8 cellular contexts compared by ENCODE assay signal in the genomic region with DNA sequence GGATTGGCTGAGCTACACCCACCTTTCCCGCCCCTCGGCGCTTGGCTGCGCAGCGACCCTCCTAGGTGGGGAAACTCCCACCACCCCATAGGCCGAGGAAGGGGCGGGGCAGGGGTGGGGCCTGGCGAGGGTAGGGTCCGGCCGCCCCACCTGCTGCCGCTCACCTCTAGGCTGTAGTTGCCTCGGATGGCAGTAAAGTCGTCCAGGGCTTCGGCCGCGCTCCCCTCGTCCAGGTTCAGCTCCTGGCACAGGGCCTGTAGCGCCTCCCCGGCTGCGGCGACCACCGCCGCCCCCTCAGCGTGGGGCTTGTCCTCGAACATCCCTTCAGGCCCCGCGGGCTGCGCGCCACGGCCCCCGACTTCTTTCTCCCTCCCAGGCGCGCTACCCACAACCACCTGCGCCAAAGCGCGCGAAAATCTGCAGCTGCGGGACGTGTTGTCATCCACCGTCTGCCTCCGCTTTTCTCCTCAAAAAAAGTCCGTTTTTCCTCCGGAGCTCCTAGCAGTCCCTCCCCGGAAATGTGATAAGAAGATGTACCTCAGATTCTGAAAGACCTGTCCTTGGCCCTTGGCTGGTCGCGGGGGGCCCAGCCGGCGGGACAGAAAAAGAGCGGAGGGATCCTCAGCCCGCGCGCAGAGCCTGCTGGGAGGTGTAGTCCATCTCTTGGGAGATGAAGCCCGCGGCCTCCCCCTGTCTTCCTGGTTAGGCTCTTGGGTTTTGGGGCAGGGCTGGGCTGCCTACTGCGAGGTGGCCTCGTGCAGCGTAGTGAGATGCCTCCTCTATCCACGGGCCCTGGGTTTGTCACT. TPM values are rescaled to one million over a fixed set of nuclear protein-coding genes. Genes with fewer than 3 reads are reported as not detected.
DNase-seq lines count a peak whose midpoint lies in the region; ATAC-seq and TF ChIP-seq lines count a peak whose summit lies in the region.

A gene with protein sequence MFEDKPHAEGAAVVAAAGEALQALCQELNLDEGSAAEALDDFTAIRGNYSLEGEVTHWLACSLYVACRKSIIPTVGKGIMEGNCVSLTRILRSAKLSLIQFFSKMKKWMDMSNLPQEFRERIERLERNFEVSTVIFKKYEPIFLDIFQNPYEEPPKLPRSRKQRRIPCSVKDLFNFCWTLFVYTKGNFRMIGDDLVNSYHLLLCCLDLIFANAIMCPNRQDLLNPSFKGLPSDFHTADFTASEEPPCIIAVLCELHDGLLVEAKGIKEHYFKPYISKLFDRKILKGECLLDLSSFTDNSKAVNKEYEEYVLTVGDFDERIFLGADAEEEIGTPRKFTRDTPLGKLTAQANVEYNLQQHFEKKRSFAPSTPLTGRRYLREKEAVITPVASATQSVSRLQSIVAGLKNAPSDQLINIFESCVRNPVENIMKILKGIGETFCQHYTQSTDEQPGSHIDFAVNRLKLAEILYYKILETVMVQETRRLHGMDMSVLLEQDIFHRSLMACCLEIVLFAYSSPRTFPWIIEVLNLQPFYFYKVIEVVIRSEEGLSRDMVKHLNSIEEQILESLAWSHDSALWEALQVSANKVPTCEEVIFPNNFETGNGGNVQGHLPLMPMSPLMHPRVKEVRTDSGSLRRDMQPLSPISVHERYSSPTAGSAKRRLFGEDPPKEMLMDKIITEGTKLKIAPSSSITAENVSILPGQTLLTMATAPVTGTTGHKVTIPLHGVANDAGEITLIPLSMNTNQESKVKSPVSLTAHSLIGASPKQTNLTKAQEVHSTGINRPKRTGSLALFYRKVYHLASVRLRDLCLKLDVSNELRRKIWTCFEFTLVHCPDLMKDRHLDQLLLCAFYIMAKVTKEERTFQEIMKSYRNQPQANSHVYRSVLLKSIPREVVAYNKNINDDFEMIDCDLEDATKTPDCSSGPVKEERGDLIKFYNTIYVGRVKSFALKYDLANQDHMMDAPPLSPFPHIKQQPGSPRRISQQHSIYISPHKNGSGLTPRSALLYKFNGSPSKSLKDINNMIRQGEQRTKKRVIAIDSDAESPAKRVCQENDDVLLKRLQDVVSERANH (minus strand): TSS at position 389 of the 806 bp plus-strand sequence. CDS start 69 bp downstream, at position 320.

- peak within 1 kb of the TSS; percentile 81 for H3K56ac ChIP-seq in IMR-90 (ENCODE audit: extremely low read depth, insufficient read depth, low read length)

- H3K23ac ChIP-seq in IMR-90 (ENCODE audit: low read depth, low read length): peak within 1 kb of the TSS; percentile 17

- peak within 1 kb of the TSS; percentile 83; the same call in 1 of the 2 replicates for H2BK120ac ChIP-seq in IMR-90 (ENCODE audit: low read depth, low read length)

- H3K36me3 ChIP-seq in IMR-90 (ENCODE audit: control insufficient read depth, insufficient read depth, low read length): no peaks in the 10 kb centered on the region

- TF ChIP-seq RAD21 in IMR-90 (IDR thresholded peaks at IDR 0.05; ENCODE audit: low read length): no peak

- ATAC-seq in GM21515 (IDR thresholded peaks at IDR 0.05; ENCODE audit: unreplicated experiment) (peak; percentile 60), IMR-90 (ENCODE audit: low read depth) (peak; percentile 95)

- peak within 1 kb of the TSS; percentile 85 for H3K14ac ChIP-seq in IMR-90 (replicated peaks; ENCODE audit: low read depth, low read length)

- no peaks in the 10 kb centered on the region for H4K20me1 ChIP-seq in IMR-90 (ENCODE audit: insufficient read depth, low read length)

- H4K8ac ChIP-seq in IMR-90 (ENCODE audit: low read depth in 2 of 2, low read length in 2 of 2): peak within 1 kb of the TSS; percentile 89 to 96

- peak within 1 kb of the TSS; percentile 100 for H2AFZ ChIP-seq in IMR-90 (replicated peaks; ENCODE audit: low read length, poor library complexity)

- dilution Hi-C loops in IMR-90 (cut with HindIII; ENCODE audit: low sequenced_read_pairs, unreplicated experiment): no loop called here

- H4K5ac ChIP-seq in IMR-90 (ENCODE audit: low read depth, low read length): peak within 1 kb of the TSS; percentile 95

- POLR2A ChIA-PET in IMR-90 (lab: Charles Lee; ENCODE audit: unreplicated experiment): no interaction called here

- TF ChIP-seq CTCF in IMR-90 (conservative IDR thresholded peaks at IDR 0.05; ENCODE audit: low read depth, low read length): peak; percentile 23
- peak; percentile 18 for TF ChIP-seq CTCF in epithelial cell of proximal tubule (conservative IDR thresholded peaks at IDR 0.05; ENCODE audit: low read depth, low read length)

- peaks cover 11% of the 10 kb centered on the region for H3K9me1 ChIP-seq in IMR-90 (ENCODE audit: insufficient read depth, low read length)

- in situ Hi-C loops in Caki2 (cut with HindIII; ENCODE audit: low pct_unique_long_range_greater_than_20kb, low sequenced_read_pairs): no loop called here
- in situ Hi-C loops in IMR-90 (cut with MboI; ENCODE audit: low sequenced_read_pairs): no loop called here

- peak within 1 kb of the TSS; percentile 87 for H4K91ac ChIP-seq in IMR-90 (ENCODE audit: insufficient read depth, low read depth, low read length)

- H2AK5ac ChIP-seq in IMR-90 (ENCODE audit: low read depth, low read length): peak within 1 kb of the TSS; percentile 9

- no TSS peak for BruUV-seq in IMR-90 (replicated peaks; lab: Mats Ljungman, UMichigan)

- H2BK20ac ChIP-seq in IMR-90 (ENCODE audit: low read depth, low read length): peak within 1 kb of the TSS; percentile 12; the same call in 1 of the 2 replicates

- H3K4ac ChIP-seq in IMR-90 (ENCODE audit: low read depth, low read length): peak within 1 kb of the TSS; percentile 80

- H3K18ac ChIP-seq in IMR-90 (ENCODE audit: low read depth, low read length): peak within 1 kb of the TSS; percentile 70; the same call in 1 of the 2 replicates

- 0% methylated on average over 13 of the region's 58 CpGs; no CpG with 5 or more reads in 1 of the 2 experiments for WGBS in IMR-90 (ENCODE audit: extremely low coverage in 2 of 2, insufficient read length in 1 of 2), 2 experiments

- H3K4me3 ChIP-seq in IMR-90 (ENCODE audit: insufficient read depth, low read depth, low read length): peak within 1 kb of the TSS; percentile 89
- peak within 1 kb of the TSS; percentile 69 for H3K4me3 ChIP-seq in epithelial cell of proximal tubule (ENCODE audit: low read depth, low read length)

- peak within 1 kb of the TSS; percentile 75 for H2BK5ac ChIP-seq in IMR-90 (ENCODE audit: low read depth, low read length, poor library complexity, severe bottlenecking)

- no peaks in the 10 kb centered on the region for H3K27me3 ChIP-seq in IMR-90 (ENCODE audit: control insufficient read depth, insufficient read depth, low read length)

- no peak for TF ChIP-seq POLR2A in IMR-90 (IDR thresholded peaks at IDR 0.05; ENCODE audit: low read depth, low read length)

- H3K9ac ChIP-seq in IMR-90 (ENCODE audit: low read depth, low read length): peak within 1 kb of the TSS; percentile 81

- no peak within 1 kb of the TSS for H2BK15ac ChIP-seq in IMR-90 (ENCODE audit: low read depth, low read length)

- H3K9me3 ChIP-seq in IMR-90 (ENCODE audit: control insufficient read depth, insufficient read depth, low read length): no peaks in the 10 kb centered on the region

- peaks cover 20 to 34% of the 10 kb centered on the region in 2 experiments for H3K79me1 ChIP-seq in IMR-90 (ENCODE audit: low read depth in 1 of 2, low read length in 2 of 2)

- peak within 1 kb of the TSS; percentile 98 for H3K4me2 ChIP-seq in IMR-90 (ENCODE audit: low read depth, low read length)

- H3K27ac ChIP-seq in IMR-90 (ENCODE audit: insufficient read depth, low read length): peak within 1 kb of the TSS; percentile 86

- CTCF ChIA-PET in IMR-90 (lab: Yijun Ruan, JAX): interaction anchor here (0.6 to 1.1 kb wide), 2 partner anchors 12 to 14 kb away, joined by 4 to 6 read pairs; no protein-coding TSS in a partner anchor

- intact Hi-C loops in IMR-90 (cut with micrococcal nuclease): no loop called here

- H2AK9ac ChIP-seq in IMR-90 (replicated peaks; ENCODE audit: low read depth, low read length, poor library complexity): peak within 1 kb of the TSS; percentile 83

- DNase-seq in Caki2 (ENCODE audit: low read depth): peak; percentile 96
- peak; percentile 77 for DNase-seq in IMR-90
- DNase-seq in OCI-M1 (lab: John Stamatoyannopoulos, UW): peak; percentile 94
- peak; percentile 84 for DNase-seq in activated T-cell treated with anti-CD3 and anti-CD28 coated beads for 24 hours (ENCODE audit: low read depth)
- peak; percentile 33 for DNase-seq in epithelial cell of proximal tubule (ENCODE audit: low read depth)
- peak; percentile 80 for DNase-seq in mucosa of gallbladder (ENCODE audit: low spot score)
- peak; percentile 82 for DNase-seq in stimulated activated CD8-positive, alpha-beta memory T cell treated with anti-CD3 and anti-CD28 coated beads, Interleukin-4, amount 100 ng/mL, for 24 hours (ENCODE audit: low read depth)

- H3K4me1 ChIP-seq in IMR-90 (ENCODE audit: control insufficient read depth, insufficient read depth, low read length): peaks cover 6% of the 10 kb centered on the region

TF ChIP-seq in IMR-90, 13 proteins besides CTCF, POLR2A, EP300 and RAD21:
- TF ChIP-seq MAFK (IDR thresholded peaks at IDR 0.05; ENCODE audit: low read depth, low read length) (no peak), RCOR1 (IDR thresholded peaks at IDR 0.05; ENCODE audit: insufficient replicate concordance, low read length) (peak; percentile 53), MAZ (IDR thresholded peaks at IDR 0.05; ENCODE audit: borderline replicate concordance, low read depth, low read length) (peak; percentile 67; the same call in 1 of the 2 replicates)
- TF ChIP-seq, protein P1, sequence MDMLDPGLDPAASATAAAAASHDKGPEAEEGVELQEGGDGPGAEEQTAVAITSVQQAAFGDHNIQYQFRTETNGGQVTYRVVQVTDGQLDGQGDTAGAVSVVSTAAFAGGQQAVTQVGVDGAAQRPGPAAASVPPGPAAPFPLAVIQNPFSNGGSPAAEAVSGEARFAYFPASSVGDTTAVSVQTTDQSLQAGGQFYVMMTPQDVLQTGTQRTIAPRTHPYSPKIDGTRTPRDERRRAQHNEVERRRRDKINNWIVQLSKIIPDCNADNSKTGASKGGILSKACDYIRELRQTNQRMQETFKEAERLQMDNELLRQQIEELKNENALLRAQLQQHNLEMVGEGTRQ (IDR thresholded peaks at IDR 0.05; ENCODE audit: low read depth, low read length): no peak

RNA-seq across cellular contexts. Expression of the gene that starts here (rescaled TPM):
- total RNA-seq in Caki2 (2014; rRNA removed; shearing (Covaris generic); ENCODE audit: low replicate concordance): 9.2 and 10.7 TPM in 2 replicates
- total RNA-seq in IMR-90 (2012; rRNA removed): 7.5 and 10.8 TPM in 2 replicates
- polyA plus RNA-seq in IMR-90 (2012; rRNA removed): 2.6 and 3.3 TPM in 2 replicates
- polyA plus RNA-seq in IMR-90 (2012; cell fraction: cytosol; rRNA removed): 0.42 and 0.84 TPM in 2 replicates
- polyA plus RNA-seq in IMR-90 (2012; cell fraction: nucleus; rRNA removed; ENCODE audit: low replicate concordance): 1.9 TPM in 2 replicates
- total RNA-seq in epithelial cell of proximal tubule: 9.7 and 12.0 TPM in 2 replicates
- total RNA-seq in mucosa of gallbladder: 4.6 TPM

Comparison
In these comparisons a context has a peak if more than half of its experiments do, and no peak if none do; other contexts are left out.
1. Peak in every context shown above with its lines: DNase-seq, ATAC-seq, H3K4me3 ChIP-seq and H3K27ac ChIP-seq.
2. DNase-seq: peak in every context shown above with its lines; median percentile 96 in Caki2; 94 in OCI-M1; 84 in activated T-cell treated with anti-CD3 and anti-CD28 coated beads for 24 hours; 82 in stimulated activated CD8-positive, alpha-beta memory T cell treated with anti-CD3 and anti-CD28 coated beads, Interleukin-4, amount 100 ng/mL, for 24 hours; 80 in mucosa of gallbladder; 77 in IMR-90; 33 in epithelial cell of proximal tubule.